ENCODE assay signal across 10 cellular contexts in genomic region chr2:85288244-85288725, GRCh38. TPM values are rescaled to one million over a fixed set of nuclear protein-coding genes. Genes with fewer than 3 reads are reported as not detected.
A peak's percentile ranks its signal among the peaks of the same experiment; 100 is the strongest.
DNase-seq lines count a peak whose midpoint lies in the region; ATAC-seq and TF ChIP-seq lines count a peak whose summit lies in the region.
"Had no signal": no experiment of that assay in that cellular context is flagged by ENCODE, and none has a peak within 500 bp of the region (broad histone marks: within the 10 kb centered on the region; RNA-seq: fewer than 3 reads in every experiment).

No MANE protein-coding gene starts in this region.

- BruUV-seq in MCF 10A (replicated peaks; lab: Mats Ljungman, UMichigan), result no TSS peak

- POLR2A ChIA-PET in MCF 10A (lab: Yijun Ruan, JAX) (interaction anchor here (0.6 to 5.3 kb wide), 17 partner anchors 8 to 1750 kb away, joined by 3 to 35 read pairs (median 4); no protein-coding TSS in a partner anchor), WTC11 (lab: Charles Lee) (no interaction called here)

- ATAC-seq in WTC11, result peak; percentile 39
- no peak for ATAC-seq in T-helper 17 cell

- H3K36me3 ChIP-seq in breast epithelium, result no peaks in the 10 kb centered on the region
- H3K36me3 ChIP-seq in ascending aorta, result peaks cover 2 to 7% of the 10 kb centered on the region in 2 donors
- H3K36me3 ChIP-seq: vagina had no signal

- H3K4me3 ChIP-seq in breast epithelium (no peak overlapping the region), lower leg skin (ENCODE audit: low read depth, poor library complexity, severe bottlenecking) (no peak overlapping the region), ascending aorta (no peak overlapping the region)
- H3K4me3 ChIP-seq: vagina had no signal

- H3K9me3 Mint-ChIP-seq in MCF 10A (ENCODE audit: unreplicated experiment) (no peaks in the 10 kb centered on the region), WTC11 (no peaks in the 10 kb centered on the region)

- no peak for TF ChIP-seq POLR2A in breast epithelium (IDR thresholded peaks at IDR 0.05)
- TF ChIP-seq POLR2A in lower leg skin (IDR thresholded peaks at IDR 0.05), result no peak

- H3K27me3 Mint-ChIP-seq in MCF 10A (ENCODE audit: insufficient read depth, unreplicated experiment) (no peaks in the 10 kb centered on the region), WTC11 (ENCODE audit: low read depth) (no peaks in the 10 kb centered on the region), T-helper 17 cell (peaks cover 6% of the 10 kb centered on the region)

- H3K27me3 ChIP-seq in breast epithelium (no peaks in the 10 kb centered on the region), ascending aorta (no peaks in the 10 kb centered on the region)
- H3K27me3 ChIP-seq: vagina had no signal

- H3K4me1 ChIP-seq in breast epithelium (peaks cover 0 to 5% of the 10 kb centered on the region in 2 donors), ascending aorta (peaks cover 0 to 2% of the 10 kb centered on the region in 2 donors)

- intact Hi-C loops in MCF 10A (cut with micrococcal nuclease), result no loop called here
- intact Hi-C loops in breast epithelium (cut with DNase I; ENCODE audit: low total_unique reads), result loop anchor here (5.0 kb wide), 2 partner anchors 156 to 221 kb away; partner anchors contain the start of gene TCF7L1
- intact Hi-C loops in lower leg skin (cut with DNase I; ENCODE audit: low total_unique reads), result loop anchor here (5.0 kb wide), 2 partner anchors 156 to 221 kb away; partner anchors contain the start of gene TCF7L1
- intact Hi-C loops in ascending aorta (cut with DNase I), result no loop called here

- WGBS in lower leg skin, 2 donors, result 55% methylated on average over 10 of the region's 10 CpGs

- DNase-seq in MCF 10A (ENCODE audit: unreplicated experiment), result peak; percentile 79
- DNase-seq in breast epithelium (ENCODE audit: low spot score in 2 of 2), result no peak
- no peak for DNase-seq in WTC11 (ENCODE audit: low spot score)
- peak; percentile 82 for DNase-seq in iris pigment epithelial cell (ENCODE audit: low read depth)
- peak; percentile 69 for DNase-seq in ureter (ENCODE audit: low spot score)
- no peak for DNase-seq in lower leg skin (ENCODE audit: low spot score in 2 of 2)
- no peak for DNase-seq in ascending aorta (ENCODE audit: low spot score in 2 of 2)
- DNase-seq in T-helper 17 cell, result no peak
- DNase-seq: foreskin melanocyte had no signal

- H3K4me3 Mint-ChIP-seq in MCF 10A (ENCODE audit: unreplicated experiment) (peak overlapping the region; percentile 56), WTC11 (no peak overlapping the region), T-helper 17 cell (no peak overlapping the region)

- no peaks in the 10 kb centered on the region for H3K9me3 ChIP-seq in breast epithelium
- no peaks in the 10 kb centered on the region for H3K9me3 ChIP-seq in ascending aorta
- no peaks in the 10 kb centered on the region for H3K9me3 ChIP-seq in T-helper 17 cell (ENCODE audit: control insufficient read depth, low read length, poor library complexity, severe bottlenecking)
- H3K9me3 ChIP-seq: vagina had no signal

- TF ChIP-seq CTCF in MCF 10A (IDR thresholded peaks at IDR 0.05; ENCODE audit: unreplicated experiment), result no peak
- TF ChIP-seq CTCF in breast epithelium (IDR thresholded peaks at IDR 0.05), result no peak
- no peak for TF ChIP-seq CTCF in WTC11 (IDR thresholded peaks at IDR 0.05)
- no peak for TF ChIP-seq CTCF in lower leg skin (IDR thresholded peaks at IDR 0.05)
- TF ChIP-seq CTCF in ascending aorta (IDR thresholded peaks at IDR 0.05), result no peak

- CTCF ChIA-PET in MCF 10A (lab: Yijun Ruan, JAX), result interaction anchor here (0.6 to 13.0 kb wide), 11 partner anchors 9 to 423 kb away, joined by 3 to 295 read pairs (median 4); no protein-coding TSS in a partner anchor
- CTCF ChIA-PET in WTC11 (lab: Charles Lee), result interaction anchor here (0.8 to 2.1 kb wide), 12 partner anchors 9 to 222 kb away, joined by 3 to 12 read pairs (median 6); partner anchors contain the start of gene TCF7L1

- H3K36me3 Mint-ChIP-seq in MCF 10A (ENCODE audit: insufficient read depth, unreplicated experiment), result peaks cover 7% of the 10 kb centered on the region
- H3K36me3 Mint-ChIP-seq in WTC11, result peaks cover 41% of the 10 kb centered on the region
- no peaks in the 10 kb centered on the region for H3K36me3 Mint-ChIP-seq in T-helper 17 cell (ENCODE audit: low read depth)

- H3K27ac Mint-ChIP-seq in MCF 10A (ENCODE audit: low read depth, unreplicated experiment), result peak overlapping the region; percentile 92
- H3K27ac Mint-ChIP-seq in WTC11, result peak overlapping the region; percentile 74; the same call in 1 of the 2 replicates
- no peak overlapping the region for H3K27ac Mint-ChIP-seq in T-helper 17 cell

- H3K27ac ChIP-seq in breast epithelium (peak overlapping the region in 1 of 2 donors; percentile 41), ascending aorta (no peak overlapping the region)
- H3K27ac ChIP-seq: vagina had no signal

- H3K4me1 Mint-ChIP-seq in MCF 10A (ENCODE audit: insufficient read depth, unreplicated experiment) (peaks cover 31% of the 10 kb centered on the region), WTC11 (peaks cover 39% of the 10 kb centered on the region), T-helper 17 cell (peaks cover 25% of the 10 kb centered on the region)

TF ChIP-seq in WTC11, 78 proteins besides CTCF, POLR2A, EP300 and RAD21:
- no peak for TF ChIP-seq AFF4 (CRISPR knock-in tag; IDR thresholded peaks at IDR 0.05; ENCODE audit: borderline replicate concordance)
- no peak for TF ChIP-seq GABPB1 (CRISPR knock-in tag; IDR thresholded peaks at IDR 0.05)
- TF ChIP-seq, protein P1, sequence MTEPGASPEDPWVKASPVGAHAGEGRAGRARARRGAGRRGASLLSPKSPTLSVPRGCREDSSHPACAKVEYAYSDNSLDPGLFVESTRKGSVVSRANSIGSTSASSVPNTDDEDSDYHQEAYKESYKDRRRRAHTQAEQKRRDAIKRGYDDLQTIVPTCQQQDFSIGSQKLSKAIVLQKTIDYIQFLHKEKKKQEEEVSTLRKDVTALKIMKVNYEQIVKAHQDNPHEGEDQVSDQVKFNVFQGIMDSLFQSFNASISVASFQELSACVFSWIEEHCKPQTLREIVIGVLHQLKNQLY (CRISPR knock-in tag; IDR thresholded peaks at IDR 0.05), result no peak
- TF ChIP-seq TCF7 (CRISPR knock-in tag; IDR thresholded peaks at IDR 0.05; ENCODE audit: low read depth), result no peak
- TF ChIP-seq, protein P2, sequence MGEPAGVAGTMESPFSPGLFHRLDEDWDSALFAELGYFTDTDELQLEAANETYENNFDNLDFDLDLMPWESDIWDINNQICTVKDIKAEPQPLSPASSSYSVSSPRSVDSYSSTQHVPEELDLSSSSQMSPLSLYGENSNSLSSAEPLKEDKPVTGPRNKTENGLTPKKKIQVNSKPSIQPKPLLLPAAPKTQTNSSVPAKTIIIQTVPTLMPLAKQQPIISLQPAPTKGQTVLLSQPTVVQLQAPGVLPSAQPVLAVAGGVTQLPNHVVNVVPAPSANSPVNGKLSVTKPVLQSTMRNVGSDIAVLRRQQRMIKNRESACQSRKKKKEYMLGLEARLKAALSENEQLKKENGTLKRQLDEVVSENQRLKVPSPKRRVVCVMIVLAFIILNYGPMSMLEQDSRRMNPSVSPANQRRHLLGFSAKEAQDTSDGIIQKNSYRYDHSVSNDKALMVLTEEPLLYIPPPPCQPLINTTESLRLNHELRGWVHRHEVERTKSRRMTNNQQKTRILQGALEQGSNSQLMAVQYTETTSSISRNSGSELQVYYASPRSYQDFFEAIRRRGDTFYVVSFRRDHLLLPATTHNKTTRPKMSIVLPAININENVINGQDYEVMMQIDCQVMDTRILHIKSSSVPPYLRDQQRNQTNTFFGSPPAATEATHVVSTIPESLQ (CRISPR knock-in tag; IDR thresholded peaks at IDR 0.05), result no peak
- no peak for TF ChIP-seq ZNF138 (CRISPR knock-in tag; conservative IDR thresholded peaks at IDR 0.05)

RNA-seq across cellular contexts. Expression of gene TGOLN2, which starts 39.5 kb away (rescaled TPM):
- total RNA-seq in MCF 10A (2022), result 62.9 and 65.5 TPM in 2 replicates
- total RNA-seq in breast epithelium, result 100 to 1,000 TPM; 111 to 161 (median 117) TPM
- total RNA-seq in WTC11 (2021), result 42.2 to 43.9 TPM (median 43.7 TPM) in 3 replicates
- 135 TPM for total RNA-seq in ureter
- total RNA-seq in lower leg skin, result 10 to 100 TPM; 57.3 to 90.4 (median 82.3) TPM
- total RNA-seq in ascending aorta, result 111 TPM
- total RNA-seq in T-helper 17 cell, result 100 to 1,000 TPM; 122 to 125 TPM

Comparison
In these comparisons a context has a peak if more than half of its experiments do, and no peak if none do; other contexts are left out.
1. DNase-seq: peak in MCF 10A (single experiment), iris pigment epithelial cell (single experiment) and ureter (single experiment); none in breast epithelium (0 of 2), WTC11 (single experiment), lower leg skin (0 of 2), ascending aorta (0 of 2) and T-helper 17 cell (0 of 3).
2. intact Hi-C loops: an anchor here in breast epithelium (5.0 kb wide) and lower leg skin (5.0 kb wide); none called in MCF 10A and ascending aorta.